Comparison of ENCODE assay signal across 8 cellular contexts in the genomic region with DNA sequence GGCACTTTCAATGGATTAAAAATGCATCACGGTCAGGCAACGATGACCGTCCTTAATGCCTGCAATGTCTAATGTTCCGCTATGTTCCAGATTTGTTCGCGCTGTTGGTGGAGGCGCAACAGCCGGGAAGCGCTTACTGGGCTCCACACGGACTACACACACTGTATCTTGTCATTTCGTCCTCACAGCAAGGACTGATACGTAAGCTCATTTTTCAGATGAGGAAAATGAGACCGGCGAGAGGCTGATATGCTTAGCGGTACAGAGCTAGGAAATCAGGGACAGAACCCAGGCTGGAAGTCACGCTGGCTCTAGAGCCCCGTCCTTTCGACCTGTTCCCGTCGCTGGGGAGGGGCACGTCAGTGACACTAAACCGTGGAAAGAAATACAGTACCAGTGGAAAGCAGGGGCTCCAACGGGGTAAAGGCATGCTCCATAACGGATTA. TPM values are rescaled to one million over a fixed set of nuclear protein-coding genes. Genes with fewer than 3 reads are reported as not detected.
DNase-seq lines count a peak whose midpoint lies in the region.

No MANE protein-coding gene starts in this region.

- H3K27me3 ChIP-seq in HAP-1 (ENCODE audit: low read depth) = no peaks in the 10 kb centered on the region

- peaks cover 31% of the 10 kb centered on the region for H3K4me1 Mint-ChIP-seq in T-helper 1 cell treated with Interleukin-12 subunit alpha and Interleukin-12 subunit beta and Interleukin-4 antibody, amounts not matched to agents 30 μg/mL and 1 μg/mL, for 36 hours (ENCODE audit: low read depth)

- H3K36me3 ChIP-seq in HAP-1 (replicated peaks) = no peaks in the 10 kb centered on the region

- peak overlapping the region; percentile 98 for H3K27ac Mint-ChIP-seq in T-helper 1 cell treated with Interleukin-12 subunit alpha and Interleukin-12 subunit beta and Interleukin-4 antibody, amounts not matched to agents 30 μg/mL and 1 μg/mL, for 36 hours

- no peaks in the 10 kb centered on the region for H3K4me1 ChIP-seq in HAP-1

- H3K9me3 ChIP-seq in HAP-1 = no peaks in the 10 kb centered on the region

- H3K4me3 ChIP-seq in HAP-1 = peak overlapping the region; percentile 52

- DNase-seq in DMS79 treated with DMSO at 0.1 percent for 48 hours (lab: John Stamatoyannopoulos, UW) (peak; percentile 19), DMS79 (lab: John Stamatoyannopoulos, UW) (no peak), HAP-1 (ENCODE audit: low spot score in 2 of 2) (peak; percentile 42 to 61), M059J (ENCODE audit: low read depth) (peak; percentile 34), kidney tubule cell (ENCODE audit: low spot score) (peak; percentile 62)
- peak; percentile 33 to 39 for DNase-seq in stimulated activated CD4-positive, alpha-beta T cell treated with anti-CD3 and anti-CD28 coated beads, Interleukin-2, amount 100 ng/mL, for 48 hours

- H3K27ac ChIP-seq in cingulate gyrus (ENCODE audit: low read depth, low read length) = peak overlapping the region; percentile 83

- H3K4me3 Mint-ChIP-seq in T-helper 1 cell treated with Interleukin-12 subunit alpha and Interleukin-12 subunit beta and Interleukin-4 antibody, amounts not matched to agents 30 μg/mL and 1 μg/mL, for 36 hours = peak overlapping the region; percentile 94

- H3K27me3 Mint-ChIP-seq in T-helper 1 cell treated with Interleukin-12 subunit alpha and Interleukin-12 subunit beta and Interleukin-4 antibody, amounts not matched to agents 30 μg/mL and 1 μg/mL, for 36 hours (ENCODE audit: low read depth) = no peaks in the 10 kb centered on the region

- in situ Hi-C loops in HAP-1 (cut with MboI; ENCODE audit: low sequenced_read_pairs) = no loop called here

- H3K9me3 Mint-ChIP-seq in T-helper 1 cell treated with Interleukin-12 subunit alpha and Interleukin-12 subunit beta and Interleukin-4 antibody, amounts not matched to agents 30 μg/mL and 1 μg/mL, for 36 hours = peaks cover 20% of the 10 kb centered on the region

- peaks cover 19% of the 10 kb centered on the region for H3K36me3 Mint-ChIP-seq in T-helper 1 cell treated with Interleukin-12 subunit alpha and Interleukin-12 subunit beta and Interleukin-4 antibody, amounts not matched to agents 30 μg/mL and 1 μg/mL, for 36 hours (ENCODE audit: low read depth)

RNA-seq across cellular contexts. Expression of a gene that starts 0.7 kb away (rescaled TPM):
- 0.27 and 1.7 TPM in 2 replicates for total RNA-seq in M059J (2014; rRNA removed; shearing (Covaris generic))
